In genomic region chr22:17199131-17199731, GRCh38 we compare ENCODE assay signal across 9 cellular contexts. TPM values are rescaled to one million over a fixed set of nuclear protein-coding genes. Genes with fewer than 3 reads are reported as not detected.
A peak's percentile ranks its signal among the peaks of the same experiment; 100 is the strongest.
DNase-seq lines count a peak whose midpoint lies in the region; ATAC-seq, FAIRE-seq and TF ChIP-seq lines count a peak whose summit lies in the region.
"Had no signal": no experiment of that assay in that cellular context is flagged by ENCODE, and none has a peak within 500 bp of the region (broad histone marks: within the 10 kb centered on the region; RNA-seq: fewer than 3 reads in every experiment).

No MANE protein-coding gene starts in this region.

- peaks cover 68% of the 10 kb centered on the region for H3K36me3 Mint-ChIP-seq in effector memory CD8-positive, alpha-beta T cell (ENCODE audit: insufficient read depth)

- POLR2A ChIA-PET in endothelial cell of umbilical vein (lab: Charles Lee) = no interaction called here

- H3K4me1 Mint-ChIP-seq in effector memory CD8-positive, alpha-beta T cell (ENCODE audit: low read depth in 2 of 2) = peaks cover 12 to 13% of the 10 kb centered on the region in 2 donors

- BruUV-seq in endothelial cell of umbilical vein (replicated peaks; lab: Mats Ljungman, UMichigan) = TSS peak; percentile 42

- FAIRE-seq in endothelial cell of umbilical vein (lab: Jason Lieb, UNC) = peak; percentile 21
- no peak for FAIRE-seq in GM12892 (lab: Jason Lieb, UNC)
- FAIRE-seq in RCC 7860 (lab: Jason Lieb, UNC) = no peak

- H3K27me3 ChIP-seq in endothelial cell of umbilical vein (ENCODE audit: control insufficient read depth in 2 of 2, insufficient read depth in 2 of 2, low read length in 2 of 2) (peaks cover 2 to 3% of the 10 kb centered on the region in 2 experiments), upper lobe of right lung (no peaks in the 10 kb centered on the region)

- H3K9me3 ChIP-seq in endothelial cell of umbilical vein (replicated peaks; ENCODE audit: control insufficient read depth, insufficient read depth, low read length) = no peaks in the 10 kb centered on the region
- H3K9me3 ChIP-seq in upper lobe of right lung = no peaks in the 10 kb centered on the region

- DNase-seq in DMS53 (lab: John Stamatoyannopoulos, UW) (peak; percentile 17), DMS53 treated with DMSO at 0.1 percent for 48 hours (lab: John Stamatoyannopoulos, UW; ENCODE audit: unreplicated experiment) (no peak), endothelial cell of umbilical vein (ENCODE audit: low read depth, low spot score) (no peak), midbrain (lab: John Stamatoyannopoulos, UW) (peak; percentile 13), upper lobe of right lung (no peak), GM12892 (ENCODE audit: insufficient read length) (no peak), RCC 7860 (ENCODE audit: low spot score) (no peak)
- DNase-seq in effector memory CD8-positive, alpha-beta T cell = no peak

- H3K4me3 ChIP-seq in endothelial cell of umbilical vein (replicated peaks in 1 of 3; ENCODE audit: insufficient read depth in 1 of 3, low read depth in 1 of 3, low read length in 3 of 3) (peak overlapping the region; percentile 2 to 68 (median 48)), upper lobe of right lung (peak overlapping the region; percentile 33)

- peak overlapping the region; percentile 98 for H2AFZ ChIP-seq in endothelial cell of umbilical vein (ENCODE audit: low read depth, low read length)

- no peak overlapping the region for H3K4me3 Mint-ChIP-seq in effector memory CD8-positive, alpha-beta T cell

- no peaks in the 10 kb centered on the region for H3K36me3 ChIP-seq in endothelial cell of umbilical vein (ENCODE audit: control insufficient read depth in 2 of 2, extremely low read depth in 1 of 2, insufficient read depth in 2 of 2, low read length in 2 of 2)
- no peaks in the 10 kb centered on the region for H3K36me3 ChIP-seq in upper lobe of right lung

- no peaks in the 10 kb centered on the region for H3K79me2 ChIP-seq in endothelial cell of umbilical vein (ENCODE audit: control insufficient read depth, insufficient read depth, low read length)

- intact Hi-C loops in endothelial cell of umbilical vein (cut with micrococcal nuclease) = no loop called here
- intact Hi-C loops in upper lobe of right lung (cut with DNase I) = no loop called here

- dilution Hi-C loops in endothelial cell of umbilical vein (cut with MboI; ENCODE audit: extremely low pct_ligation_motif_present, low sequenced_read_pairs) = no loop called here

- no peaks in the 10 kb centered on the region for H4K20me1 ChIP-seq in endothelial cell of umbilical vein (replicated peaks; ENCODE audit: control insufficient read depth, extremely low read depth, insufficient read depth, low read length)

- H3K9me3 Mint-ChIP-seq in effector memory CD8-positive, alpha-beta T cell = no peaks in the 10 kb centered on the region

- ATAC-seq in upper lobe of right lung = peak; percentile 56
- ATAC-seq in effector memory CD8-positive, alpha-beta T cell (replicated peaks) = no peak

- H3K4me1 ChIP-seq in endothelial cell of umbilical vein (ENCODE audit: control insufficient read depth, extremely low read depth, insufficient read depth, low read length) = peaks cover 13% of the 10 kb centered on the region
- no peaks in the 10 kb centered on the region for H3K4me1 ChIP-seq in upper lobe of right lung

- H3K27ac ChIP-seq in endothelial cell of umbilical vein (ENCODE audit: insufficient read depth, low read depth, low read length) (peak overlapping the region; percentile 55), upper lobe of right lung (peak overlapping the region; percentile 68)

- peak overlapping the region; percentile 82 for H3K4me2 ChIP-seq in endothelial cell of umbilical vein (ENCODE audit: insufficient read depth, low read length)

- no peaks in the 10 kb centered on the region for H3K27me3 Mint-ChIP-seq in effector memory CD8-positive, alpha-beta T cell

- H3K27ac Mint-ChIP-seq in effector memory CD8-positive, alpha-beta T cell = peak overlapping the region in 1 of 2 donors; percentile 16

- no peaks in the 10 kb centered on the region for H3K9me1 ChIP-seq in endothelial cell of umbilical vein (replicated peaks; ENCODE audit: control insufficient read depth, extremely low read depth, insufficient read depth, low read length)

- peak overlapping the region; percentile 79 for H3K9ac ChIP-seq in endothelial cell of umbilical vein (replicated peaks; ENCODE audit: extremely low read depth, insufficient read depth, low read length)

- CTCF ChIA-PET in endothelial cell of umbilical vein (lab: Charles Lee) = interaction anchor here (1.6 to 6.7 kb wide), 3 partner anchors 27 to 302 kb away, joined by 8 to 48 read pairs (median 12); no protein-coding TSS in a partner anchor

- no peak for TF ChIP-seq POLR2A in endothelial cell of umbilical vein (IDR thresholded peaks at IDR 0.05; ENCODE audit: low read depth, low read length)
- TF ChIP-seq POLR2A in GM12892 (IDR thresholded peaks at IDR 0.05; ENCODE audit: low read depth, low read length) = no peak

- no peak for TF ChIP-seq CTCF in endothelial cell of umbilical vein (IDR thresholded peaks at IDR 0.05; ENCODE audit: extremely low read depth in 1 of 2, insufficient read depth in 1 of 2, low read depth in 1 of 2, low read length in 2 of 2)
- no peak for TF ChIP-seq CTCF in upper lobe of right lung (IDR thresholded peaks at IDR 0.05)

TF ChIP-seq in endothelial cell of umbilical vein, 7 proteins besides CTCF, POLR2A, EP300 and RAD21:
- TF ChIP-seq, protein P1, sequence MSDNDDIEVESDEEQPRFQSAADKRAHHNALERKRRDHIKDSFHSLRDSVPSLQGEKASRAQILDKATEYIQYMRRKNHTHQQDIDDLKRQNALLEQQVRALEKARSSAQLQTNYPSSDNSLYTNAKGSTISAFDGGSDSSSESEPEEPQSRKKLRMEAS (IDR thresholded peaks at IDR 0.05; ENCODE audit: insufficient read depth, insufficient read length) = no peak
- TF ChIP-seq POLR2AphosphoS5 (IDR thresholded peaks at IDR 0.05; ENCODE audit: insufficient read depth, low read depth, low read length) = no peak
- TF ChIP-seq EZH2 (IDR thresholded peaks at IDR 0.05; ENCODE audit: borderline replicate concordance, low read depth, low read length, severe bottlenecking) = no peak
- TF ChIP-seq GATA2 (IDR thresholded peaks at IDR 0.05; ENCODE audit: insufficient read depth, insufficient read length, low read depth, low read length) = no peak

RNA-seq across cellular contexts. Expression of gene ADA2, which starts 20.0 kb away (rescaled TPM):
- total RNA-seq in endothelial cell of umbilical vein (5.2 and 11.4 TPM in 2 replicates), upper lobe of right lung (82.2 TPM)
- 11.0 and 11.8 TPM in 2 replicates for polyA plus RNA-seq in endothelial cell of umbilical vein
- polyA plus RNA-seq in endothelial cell of umbilical vein (2011; cell fraction: cytosol; rRNA removed) = 7.6 and 8.4 TPM in 2 replicates
- polyA plus RNA-seq in endothelial cell of umbilical vein (2011; cell fraction: nucleus; rRNA removed) = 6.4 and 7.4 TPM in 2 replicates
- polyA plus RNA-seq in endothelial cell of umbilical vein (2012) = 22.0 and 40.2 TPM in 2 replicates
- polyA minus RNA-seq in endothelial cell of umbilical vein = 8.7 and 9.4 TPM in 2 replicates
- polyA minus RNA-seq in endothelial cell of umbilical vein (2011; cell fraction: cytosol; rRNA and poly(A)+ RNA removed) = not detected
- polyA minus RNA-seq in endothelial cell of umbilical vein (2011; cell fraction: nucleus; rRNA and poly(A)+ RNA removed) = 2.3 and 4.2 TPM in 2 replicates
- 4.0 TPM for polyA plus RNA-seq in GM12892 (2012; ENCODE audit: missing spikeins)
- total RNA-seq: A172 had no signal

RNA-seq across cellular contexts. Expression of gene HDHD5, which starts 40.2 kb away (rescaled TPM):
- total RNA-seq in endothelial cell of umbilical vein (28.1 and 29.1 TPM in 2 replicates), upper lobe of right lung (22.7 TPM)
- 49.5 and 54.1 TPM in 2 replicates for polyA plus RNA-seq in endothelial cell of umbilical vein
- polyA plus RNA-seq in endothelial cell of umbilical vein (2011; cell fraction: cytosol; rRNA removed) = 35.8 and 40.1 TPM in 2 replicates
- polyA plus RNA-seq in endothelial cell of umbilical vein (2011; cell fraction: nucleus; rRNA removed) = 31.0 and 31.3 TPM in 2 replicates
- polyA plus RNA-seq in endothelial cell of umbilical vein (2012) = 28.8 and 29.6 TPM in 2 replicates
- 23.9 and 24.9 TPM in 2 replicates for polyA minus RNA-seq in endothelial cell of umbilical vein
- 22.0 TPM for polyA minus RNA-seq in endothelial cell of umbilical vein (2011; cell fraction: cytosol; rRNA and poly(A)+ RNA removed)
- 11.1 and 11.8 TPM in 2 replicates for polyA minus RNA-seq in endothelial cell of umbilical vein (2011; cell fraction: nucleus; rRNA and poly(A)+ RNA removed)
- 36.2 TPM for polyA plus RNA-seq in GM12892 (2012; ENCODE audit: missing spikeins)

Comparison
In these comparisons a context has a peak if more than half of its experiments do, and no peak if none do; other contexts are left out.
1. DNase-seq: peak in DMS53 (single experiment) and midbrain (single experiment); none in DMS53 treated with DMSO at 0.1 percent for 48 hours (single experiment), endothelial cell of umbilical vein (single experiment), upper lobe of right lung (single experiment), effector memory CD8-positive, alpha-beta T cell (0 of 3), GM12892 (single experiment) and RCC 7860 (single experiment).